8 cellular contexts compared by ENCODE assay signal in the genomic region with DNA sequence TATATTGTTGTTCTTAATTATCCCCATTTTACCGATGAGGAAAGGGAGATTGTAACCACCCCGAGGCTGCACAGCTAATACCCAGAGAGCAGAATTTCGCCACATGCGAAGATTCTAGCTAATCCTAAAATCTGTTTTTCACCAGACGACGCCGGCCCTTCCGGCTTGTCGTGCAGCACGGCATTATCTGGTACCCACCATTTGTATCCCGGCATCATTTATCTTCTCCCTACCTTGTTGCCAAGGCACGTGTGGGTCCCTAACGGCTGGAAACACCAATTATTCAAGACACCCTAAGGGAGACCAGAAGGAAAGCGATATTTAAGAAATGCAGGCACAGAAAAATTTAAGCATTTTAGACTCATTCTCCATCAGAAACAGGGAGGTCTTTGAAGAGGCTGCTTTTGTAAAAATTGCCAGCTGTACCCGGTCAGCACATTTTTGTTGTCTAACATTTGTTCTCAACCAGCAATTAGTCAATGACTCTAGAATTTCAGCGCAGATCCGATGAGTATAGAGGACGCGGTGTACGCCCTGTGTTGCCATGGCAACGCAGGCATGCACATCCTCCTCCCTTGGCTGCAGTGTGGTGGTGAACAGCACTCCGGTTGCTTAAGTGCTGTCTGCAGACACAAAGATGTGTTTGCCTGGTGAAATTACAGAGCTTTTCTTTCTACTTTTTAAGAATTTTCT.
A peak's percentile ranks its signal among the peaks of the same experiment; 100 is the strongest.
DNase-seq lines count a peak whose midpoint lies in the region; ATAC-seq and TF ChIP-seq lines count a peak whose summit lies in the region.

No MANE protein-coding gene starts in this region.

- H3K27ac ChIP-seq in foreskin keratinocyte: no peak overlapping the region

- peak overlapping the region; percentile 53 for H3K4me3 Mint-ChIP-seq in osteocyte (ENCODE audit: unreplicated experiment)

- no peaks in the 10 kb centered on the region for H3K27me3 Mint-ChIP-seq in osteocyte (ENCODE audit: unreplicated experiment)

- TF ChIP-seq CTCF in foreskin keratinocyte (conservative IDR thresholded peaks at IDR 0.05): no peak
- TF ChIP-seq CTCF in osteocyte (IDR thresholded peaks at IDR 0.05): no peak
- no peak for TF ChIP-seq CTCF in GM13977 (IDR thresholded peaks at IDR 0.05; ENCODE audit: extremely low read depth, insufficient read depth, missing control alignments)

- H3K27me3 ChIP-seq in foreskin keratinocyte: no peaks in the 10 kb centered on the region

- H3K9me3 Mint-ChIP-seq in osteocyte (ENCODE audit: unreplicated experiment): no peaks in the 10 kb centered on the region

- peak overlapping the region; percentile 93 for H3K27ac Mint-ChIP-seq in osteocyte (ENCODE audit: unreplicated experiment)

- peak; percentile 32 to 35 for DNase-seq in NCI-H446 (lab: John Stamatoyannopoulos, UW)
- DNase-seq in NCI-H446 treated with DMSO at 0.1 percent for 48 hours (lab: John Stamatoyannopoulos, UW): no peak
- DNase-seq in T1000 (lab: John Stamatoyannopoulos, UW): peak; percentile 53
- DNase-seq in foreskin keratinocyte: peak; percentile 67 to 90
- peak; percentile 90 for DNase-seq in osteocyte (ENCODE audit: extremely low spot score, unreplicated experiment)
- DNase-seq in GM13977 (ENCODE audit: low spot score): no peak

- no peaks in the 10 kb centered on the region for H3K4me1 ChIP-seq in foreskin keratinocyte

- ATAC-seq in foreskin keratinocyte (peak; percentile 94), GM19463 (IDR thresholded peaks at IDR 0.05; ENCODE audit: unreplicated experiment) (no peak), GM21447 (IDR thresholded peaks at IDR 0.05; ENCODE audit: unreplicated experiment) (no peak)

- H3K4me1 Mint-ChIP-seq in osteocyte (ENCODE audit: unreplicated experiment): peaks cover 46% of the 10 kb centered on the region

- in situ Hi-C loops in GM13977 (cut with MboI; ENCODE audit: low pct_unique_long_range_greater_than_20kb, low sequenced_read_pairs, unreplicated experiment): no loop called here

- H3K36me3 Mint-ChIP-seq in osteocyte (ENCODE audit: unreplicated experiment): no peaks in the 10 kb centered on the region

Comparison
In these comparisons a context has a peak if more than half of its experiments do, and no peak if none do; other contexts are left out.
1. DNase-seq: peak in NCI-H446 (2 of 2), T1000 (single experiment), foreskin keratinocyte (2 of 2) and osteocyte (single experiment); none in NCI-H446 treated with DMSO at 0.1 percent for 48 hours (single experiment) and GM13977 (single experiment).